In the genomic region with DNA sequence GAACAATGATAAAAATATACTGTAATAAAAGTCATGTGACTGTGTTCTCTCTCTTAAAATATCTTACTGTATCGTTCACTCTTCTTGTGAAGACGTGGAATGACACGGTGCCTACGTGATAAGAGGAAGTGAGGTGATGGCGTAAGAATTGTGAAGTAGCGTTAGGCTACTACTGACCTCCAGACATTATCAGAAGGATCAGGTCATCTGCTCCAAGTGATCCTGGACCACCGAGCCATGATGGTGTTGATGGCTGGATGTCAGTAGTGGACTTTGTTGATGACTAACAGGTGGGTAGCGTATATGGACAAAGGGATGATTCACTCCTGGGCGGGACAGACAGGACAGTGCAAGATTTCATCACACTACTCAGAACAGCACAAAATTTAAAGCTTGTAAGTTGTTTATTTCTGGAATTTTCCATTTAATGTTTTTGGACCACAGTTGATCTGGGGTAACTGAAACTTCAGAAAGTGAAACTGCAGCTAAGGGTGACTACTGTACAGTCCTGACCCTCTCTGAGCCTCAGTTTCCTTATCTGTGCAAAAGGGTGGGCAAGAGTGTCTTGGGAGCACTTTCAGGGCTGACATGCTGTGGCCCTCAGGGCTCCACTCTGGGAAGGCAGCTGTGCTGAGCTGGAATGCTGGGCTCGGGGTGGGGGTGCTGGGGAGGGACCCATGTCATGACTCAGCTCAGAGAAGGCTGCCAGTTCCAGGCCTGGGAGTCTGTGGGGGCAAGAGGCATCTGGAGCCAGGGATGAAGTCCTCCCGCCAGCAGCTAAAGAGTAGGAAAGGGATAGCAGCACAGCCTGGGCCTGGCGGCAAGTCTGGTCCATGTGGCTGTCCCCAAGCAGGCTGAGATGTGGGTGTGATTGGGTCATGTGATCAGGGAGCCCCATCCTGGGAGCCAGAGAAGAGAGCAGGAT, we compare ENCODE assay signal across 8 cellular contexts. TPM values are rescaled to one million over a fixed set of nuclear protein-coding genes. Genes with fewer than 3 reads are reported as not detected.
DNase-seq lines count a peak whose midpoint lies in the region; ATAC-seq and TF ChIP-seq lines count a peak whose summit lies in the region.

No MANE protein-coding gene starts in this region.

- no peaks in the 10 kb centered on the region for H3K36me3 Mint-ChIP-seq in progenitor cell of endocrine pancreas (ENCODE audit: insufficient read depth)

- no peaks in the 10 kb centered on the region for H3K27me3 ChIP-seq in foreskin keratinocyte
- H3K27me3 ChIP-seq in rectal smooth muscle tissue (ENCODE audit: control insufficient read depth, insufficient read depth, low read length), result no peaks in the 10 kb centered on the region

- no peaks in the 10 kb centered on the region for H3K9me3 Mint-ChIP-seq in progenitor cell of endocrine pancreas (ENCODE audit: low read depth)

- peaks cover 37% of the 10 kb centered on the region for H3K4me1 Mint-ChIP-seq in progenitor cell of endocrine pancreas (ENCODE audit: low read depth)

- H3K27ac ChIP-seq in foreskin keratinocyte, result peak overlapping the region; percentile 44
- H3K27ac ChIP-seq in rectal smooth muscle tissue (ENCODE audit: low read depth, low read length), result peak overlapping the region; percentile 80

- H3K27me3 Mint-ChIP-seq in progenitor cell of endocrine pancreas, result peaks cover 22% of the 10 kb centered on the region

- no peak overlapping the region for H3K27ac Mint-ChIP-seq in progenitor cell of endocrine pancreas

- H3K4me1 ChIP-seq in foreskin keratinocyte (no peaks in the 10 kb centered on the region), rectal smooth muscle tissue (ENCODE audit: control insufficient read depth, insufficient read depth, low read length) (peaks cover 57% of the 10 kb centered on the region)

- no peak for TF ChIP-seq CTCF in foreskin keratinocyte (conservative IDR thresholded peaks at IDR 0.05)
- TF ChIP-seq CTCF in progenitor cell of endocrine pancreas (IDR thresholded peaks at IDR 0.05; ENCODE audit: unreplicated experiment), result no peak

- DNase-seq in ELR (ENCODE audit: low read depth), result peak; percentile 96
- DNase-seq in foreskin keratinocyte, result peak; percentile 51 to 77
- no peak for DNase-seq in activated gamma-delta T cell treated with Interleukin-2 at 50 U/mL for 16 hours
- no peak for DNase-seq in progenitor cell of endocrine pancreas (ENCODE audit: low spot score, unreplicated experiment)

- no peak overlapping the region for H3K9ac ChIP-seq in rectal smooth muscle tissue (ENCODE audit: low read length)

- no peaks in the 10 kb centered on the region for H3K36me3 ChIP-seq in rectal smooth muscle tissue (ENCODE audit: control insufficient read depth, insufficient read depth, low read length)

- H3K4me3 Mint-ChIP-seq in progenitor cell of endocrine pancreas (ENCODE audit: low read depth), result no peak overlapping the region

- ATAC-seq in SK-N-SH treated with all-trans-retinoic acid at 6 μM for 48 hours (peak; percentile 67), foreskin keratinocyte (peak; percentile 80), HG03342 (IDR thresholded peaks at IDR 0.05; ENCODE audit: unreplicated experiment) (no peak), HG02763 (IDR thresholded peaks at IDR 0.05; ENCODE audit: unreplicated experiment) (no peak)

- H3K4me3 ChIP-seq in rectal smooth muscle tissue (ENCODE audit: low read length), result peak overlapping the region; percentile 27

TF ChIP-seq in SK-N-SH treated with all-trans-retinoic acid at 6 μM for 48 hours, 23 proteins besides CTCF, POLR2A, EP300 and RAD21:
- TF ChIP-seq, protein P1, sequence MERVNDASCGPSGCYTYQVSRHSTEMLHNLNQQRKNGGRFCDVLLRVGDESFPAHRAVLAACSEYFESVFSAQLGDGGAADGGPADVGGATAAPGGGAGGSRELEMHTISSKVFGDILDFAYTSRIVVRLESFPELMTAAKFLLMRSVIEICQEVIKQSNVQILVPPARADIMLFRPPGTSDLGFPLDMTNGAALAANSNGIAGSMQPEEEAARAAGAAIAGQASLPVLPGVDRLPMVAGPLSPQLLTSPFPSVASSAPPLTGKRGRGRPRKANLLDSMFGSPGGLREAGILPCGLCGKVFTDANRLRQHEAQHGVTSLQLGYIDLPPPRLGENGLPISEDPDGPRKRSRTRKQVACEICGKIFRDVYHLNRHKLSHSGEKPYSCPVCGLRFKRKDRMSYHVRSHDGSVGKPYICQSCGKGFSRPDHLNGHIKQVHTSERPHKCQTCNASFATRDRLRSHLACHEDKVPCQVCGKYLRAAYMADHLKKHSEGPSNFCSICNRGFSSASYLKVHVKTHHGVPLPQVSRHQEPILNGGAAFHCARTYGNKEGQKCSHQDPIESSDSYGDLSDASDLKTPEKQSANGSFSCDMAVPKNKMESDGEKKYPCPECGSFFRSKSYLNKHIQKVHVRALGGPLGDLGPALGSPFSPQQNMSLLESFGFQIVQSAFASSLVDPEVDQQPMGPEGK (CRISPR knock-in tag; IDR thresholded peaks at IDR 0.05; ENCODE audit: borderline replicate concordance), result peak; percentile 90; the same call in 1 of the 2 replicates
- TF ChIP-seq ZFP3 (CRISPR knock-in tag; IDR thresholded peaks at IDR 0.05) (0 out of 2 replicates have a peak, but pooled peaks have one; percentile 21), ISL1 (CRISPR knock-in tag; IDR thresholded peaks at IDR 0.05) (no peak)

RNA-seq across cellular contexts. Expression of a gene that starts 12.6 kb away (rescaled TPM):
- total RNA-seq in foreskin keratinocyte, result not detected in 2 replicates
- polyA plus RNA-seq in foreskin keratinocyte, result not detected in 2 replicates
- 1.2 and 2.3 TPM in 2 replicates for total RNA-seq in progenitor cell of endocrine pancreas

RNA-seq across cellular contexts. Expression of a gene that starts 23.5 kb away (rescaled TPM):
- total RNA-seq in foreskin keratinocyte (not detected in 2 replicates), progenitor cell of endocrine pancreas (0.31 and 0.43 TPM in 2 replicates)
- polyA plus RNA-seq in foreskin keratinocyte, result not detected in 2 replicates

RNA-seq across cellular contexts. Expression of a gene that starts 46.8 kb away (rescaled TPM):
- total RNA-seq in foreskin keratinocyte (not detected in 2 replicates), progenitor cell of endocrine pancreas (not detected in 2 replicates)
- not detected in 2 replicates for polyA plus RNA-seq in foreskin keratinocyte

RNA-seq across cellular contexts. Expression of a gene that starts 56.7 kb away (rescaled TPM):
- total RNA-seq in foreskin keratinocyte (not detected in 2 replicates), progenitor cell of endocrine pancreas (not detected in 2 replicates)
- 0.02 TPM in 1 of 2 replicates, not detected in the other for polyA plus RNA-seq in foreskin keratinocyte

Comparison
In these comparisons a context has a peak if more than half of its experiments do, and no peak if none do; other contexts are left out.
1. DNase-seq: peak in ELR (single experiment) and foreskin keratinocyte (2 of 2); none in activated gamma-delta T cell treated with Interleukin-2 at 50 U/mL for 16 hours (single experiment) and progenitor cell of endocrine pancreas (single experiment).
2. ATAC-seq: peak in SK-N-SH treated with all-trans-retinoic acid at 6 μM for 48 hours (single experiment) and foreskin keratinocyte (single experiment); none in HG03342 (single experiment) and HG02763 (single experiment).